Comparison of ENCODE assay signal across 8 cellular contexts in the genomic region with DNA sequence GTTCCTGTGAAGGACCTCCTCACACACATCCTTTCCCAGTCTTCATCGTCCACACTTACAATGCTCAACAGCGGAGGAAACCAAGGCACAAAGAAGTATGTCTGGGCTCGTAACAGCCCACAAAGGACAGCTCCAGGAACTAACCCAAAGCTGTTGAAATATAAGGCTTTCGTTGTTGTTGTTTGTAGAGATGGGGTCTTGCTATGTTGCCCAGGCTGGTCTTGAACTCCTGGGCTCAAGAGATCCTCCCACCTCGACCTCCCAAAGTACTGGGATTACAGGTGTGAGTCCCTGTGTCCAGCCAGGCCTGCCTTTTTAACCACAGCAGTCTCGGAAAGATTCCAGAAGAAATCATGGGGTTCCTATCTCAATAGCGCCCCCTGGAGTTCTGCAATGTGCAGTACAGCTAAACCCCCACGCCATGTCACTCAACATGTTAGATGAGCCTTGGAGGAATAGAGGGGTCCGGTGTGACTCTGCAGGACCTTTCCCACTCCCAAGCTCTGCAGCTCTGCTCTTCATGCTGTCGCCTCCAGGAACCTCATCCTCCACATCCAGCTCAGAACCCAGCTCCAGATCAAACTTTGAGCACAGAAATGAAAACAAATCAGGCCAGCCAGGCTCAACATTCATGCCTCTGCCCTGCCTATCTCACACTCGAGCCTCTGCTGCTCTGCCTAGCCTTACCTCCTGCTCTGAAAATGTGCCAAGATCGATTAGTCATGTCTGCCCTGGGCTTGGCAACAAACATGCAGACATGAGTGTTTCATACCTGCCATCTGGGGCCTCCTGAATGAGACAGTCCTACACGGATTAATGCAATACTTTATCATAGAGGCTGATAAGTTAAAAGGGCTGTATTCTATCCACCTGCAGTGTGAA. TPM values are rescaled to one million over a fixed set of nuclear protein-coding genes. Genes with fewer than 3 reads are reported as not detected.
A peak's percentile ranks its signal among the peaks of the same experiment; 100 is the strongest.
DNase-seq lines count a peak whose midpoint lies in the region; ATAC-seq and TF ChIP-seq lines count a peak whose summit lies in the region.

No MANE protein-coding gene starts in this region.

- intact Hi-C loops in Calu3 (cut with micrococcal nuclease; ENCODE audit: unreplicated experiment), result no loop called here

- POLR2A ChIA-PET in RWPE1 (lab: Yijun Ruan, JAX; ENCODE audit: low non-redundant PET), result no interaction called here

- CTCF ChIA-PET in Calu3 (lab: Charles Lee), result no interaction called here
- CTCF ChIA-PET in RWPE1 (lab: Yijun Ruan, JAX), result interaction anchor here (0.6 to 1.0 kb wide), 6 partner anchors 14 to 140 kb away, joined by 3 to 5 read pairs (median 3); no protein-coding TSS in a partner anchor

- TF ChIP-seq CTCF in Calu3 (IDR thresholded peaks at IDR 0.05; ENCODE audit: unreplicated experiment) (peak; percentile 71), RWPE1 (conservative IDR thresholded peaks at IDR 0.05; ENCODE audit: low read depth) (peak; percentile 44), choroid plexus epithelial cell (conservative IDR thresholded peaks at IDR 0.05; ENCODE audit: low read depth, low read length) (peak; percentile 88), nephron progenitor cell (IDR thresholded peaks at IDR 0.05) (peak; percentile 68)

- peak; percentile 37 for DNase-seq in Calu3
- peak; percentile 54 for DNase-seq in HT1080 (ENCODE audit: low read depth)
- peak; percentile 39 for DNase-seq in RWPE1 (ENCODE audit: low spot score)
- peak; percentile 66 for DNase-seq in choroid plexus epithelial cell (ENCODE audit: low read depth)
- peak; percentile 51 for DNase-seq in nephron progenitor cell
- DNase-seq in NK-92 (lab: John Stamatoyannopoulos, UW; ENCODE audit: unreplicated experiment), result no peak
- no peak for DNase-seq in NCI-H2081 treated with DMSO at 0.1 percent for 48 hours (lab: John Stamatoyannopoulos, UW)

- no peak overlapping the region for H3K27ac Mint-ChIP-seq in Calu3 (ENCODE audit: unreplicated experiment)
- no peak overlapping the region for H3K27ac Mint-ChIP-seq in nephron progenitor cell

- ATAC-seq in GM19328 (IDR thresholded peaks at IDR 0.05; ENCODE audit: unreplicated experiment), result no peak

- H3K4me1 Mint-ChIP-seq in Calu3 (ENCODE audit: low read depth, unreplicated experiment) (peaks cover 9% of the 10 kb centered on the region), nephron progenitor cell (peaks cover 12% of the 10 kb centered on the region)

- H3K36me3 Mint-ChIP-seq in Calu3 (ENCODE audit: insufficient read depth, unreplicated experiment) (no peaks in the 10 kb centered on the region), nephron progenitor cell (ENCODE audit: low read depth) (no peaks in the 10 kb centered on the region)

- H3K4me3 Mint-ChIP-seq in Calu3 (ENCODE audit: low read depth, unreplicated experiment) (no peak overlapping the region), nephron progenitor cell (no peak overlapping the region)

- no peak overlapping the region for H3K27ac ChIP-seq in RWPE1

- no TSS peak for BruUV-seq in Calu3 (replicated peaks; lab: Mats Ljungman, UMichigan)

- peaks cover 33% of the 10 kb centered on the region for H3K27me3 Mint-ChIP-seq in Calu3 (ENCODE audit: unreplicated experiment)
- peaks cover 20% of the 10 kb centered on the region for H3K27me3 Mint-ChIP-seq in nephron progenitor cell (ENCODE audit: low read depth, poor library complexity)

- no peak overlapping the region for H3K4me3 ChIP-seq in choroid plexus epithelial cell (ENCODE audit: low read depth, low read length)

- peaks cover 2% of the 10 kb centered on the region for H3K9me3 Mint-ChIP-seq in Calu3 (ENCODE audit: low read depth, unreplicated experiment)
- H3K9me3 Mint-ChIP-seq in nephron progenitor cell, result no peaks in the 10 kb centered on the region

RNA-seq across cellular contexts. Expression of a gene that starts 7.5 kb away (rescaled TPM):
- total RNA-seq in Calu3 (2022), result 4.2 and 7.7 TPM in 2 replicates
- 1.6 and 1.9 TPM in 2 replicates for total RNA-seq in HT1080 (2014; rRNA removed; shearing (Covaris generic))
- polyA plus RNA-seq in HT1080 (2015; cell fraction: cytosol; rRNA removed), result 1.3 and 5.5 TPM in 2 replicates
- 2.2 and 10.4 TPM in 2 replicates for polyA plus RNA-seq in HT1080 (2015; cell fraction: nucleus; rRNA removed)

RNA-seq across cellular contexts. Expression of a gene that starts 59.2 kb away (rescaled TPM):
- total RNA-seq in Calu3 (2022), result not detected in 2 replicates
- total RNA-seq in HT1080 (2014; rRNA removed; shearing (Covaris generic)), result not detected in 2 replicates
- polyA plus RNA-seq in HT1080 (2015; cell fraction: cytosol; rRNA removed), result not detected in 2 replicates
- not detected in 2 replicates for polyA plus RNA-seq in HT1080 (2015; cell fraction: nucleus; rRNA removed)

Comparison
In these comparisons a context has a peak if more than half of its experiments do, and no peak if none do; other contexts are left out.
1. DNase-seq: peak in Calu3 (single experiment), HT1080 (single experiment), RWPE1 (single experiment), choroid plexus epithelial cell (single experiment) and nephron progenitor cell (single experiment); none in NK-92 (single experiment) and NCI-H2081 treated with DMSO at 0.1 percent for 48 hours (single experiment).
2. Peak in every context shown above with its lines, with median percentiles within 50 percentile points of each other: CTCF ChIP-seq.